1 cellular context compared by ENCODE assay signal in the genomic region with DNA sequence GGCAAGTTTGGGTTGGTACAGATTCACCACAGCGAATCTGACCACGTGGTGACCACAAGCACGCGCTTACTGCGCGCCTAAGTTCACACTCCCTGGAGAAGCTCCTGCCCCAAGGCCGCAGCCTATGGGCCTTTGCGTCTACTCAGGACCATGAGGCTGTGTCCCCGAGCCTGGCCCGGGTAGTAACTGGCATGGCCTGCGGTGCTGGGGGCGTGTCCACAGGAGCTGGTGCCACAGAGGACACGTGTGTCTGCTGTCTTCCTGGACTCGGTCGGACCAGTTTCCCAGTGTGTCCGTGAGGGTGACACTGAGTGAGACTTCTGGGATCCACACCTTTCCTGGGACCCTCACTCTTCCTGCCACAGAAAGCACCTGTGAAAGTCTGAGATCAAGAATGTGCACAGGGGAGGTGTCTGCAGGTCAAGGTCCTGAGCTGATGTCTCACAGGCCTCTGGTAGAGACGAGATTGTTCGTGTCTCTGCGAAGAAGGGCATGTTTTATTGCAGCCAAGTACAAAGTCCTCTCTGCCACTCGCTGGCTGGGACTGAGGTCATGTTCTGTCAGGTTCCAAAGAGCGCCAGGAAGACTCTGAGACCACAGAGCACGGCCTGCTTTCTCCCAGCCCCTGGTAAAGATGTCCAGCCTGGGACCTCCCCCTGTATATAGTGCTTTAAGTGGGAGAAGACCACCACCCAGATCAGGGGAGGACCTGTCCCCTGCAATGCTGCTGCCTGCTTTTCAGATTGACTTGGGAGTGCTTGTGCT.
A peak's percentile ranks its signal among the peaks of the same experiment; 100 is the strongest.
TF ChIP-seq lines count a peak whose summit lies in the region.

No MANE protein-coding gene starts in this region.

TF ChIP-seq in HepG2, 621 proteins besides CTCF, POLR2A, EP300 and RAD21 (continued from another document and continues in another):
- TF ChIP-seq, protein P1, sequence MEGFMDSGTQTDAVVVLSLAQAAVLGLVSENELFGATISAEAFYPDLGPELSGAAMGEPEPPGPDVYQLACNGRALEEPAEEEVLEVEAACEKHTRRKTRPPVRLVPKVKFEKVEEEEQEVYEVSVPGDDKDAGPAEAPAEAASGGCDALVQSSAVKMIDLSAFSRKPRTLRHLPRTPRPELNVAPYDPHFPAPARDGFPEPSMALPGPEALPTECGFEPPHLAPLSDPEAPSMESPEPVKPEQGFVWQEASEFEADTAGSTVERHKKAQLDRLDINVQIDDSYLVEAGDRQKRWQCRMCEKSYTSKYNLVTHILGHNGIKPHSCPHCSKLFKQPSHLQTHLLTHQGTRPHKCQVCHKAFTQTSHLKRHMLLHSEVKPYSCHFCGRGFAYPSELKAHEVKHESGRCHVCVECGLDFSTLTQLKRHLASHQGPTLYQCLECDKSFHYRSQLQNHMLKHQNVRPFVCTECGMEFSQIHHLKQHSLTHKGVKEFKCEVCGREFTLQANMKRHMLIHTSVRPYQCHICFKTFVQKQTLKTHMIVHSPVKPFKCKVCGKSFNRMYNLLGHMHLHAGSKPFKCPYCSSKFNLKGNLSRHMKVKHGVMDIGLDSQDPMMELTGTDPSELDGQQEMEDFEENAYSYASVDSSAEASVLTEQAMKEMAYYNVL (CRISPR knock-in tag; IDR thresholded peaks at IDR 0.05; ENCODE audit: borderline replicate concordance), result peak; percentile 58; the same call in 1 of the 2 replicates
- TF ChIP-seq ZNF800 (CRISPR knock-in tag; IDR thresholded peaks at IDR 0.05) (no peak), SIX4 (CRISPR knock-in tag; IDR thresholded peaks at IDR 0.05) (no peak), STAT6 (CRISPR knock-in tag; IDR thresholded peaks at IDR 0.05; ENCODE audit: borderline replicate concordance) (no peak), SNAPC5 (CRISPR knock-in tag; IDR thresholded peaks at IDR 0.05; ENCODE audit: borderline replicate concordance) (no peak), ZFP62 (CRISPR knock-in tag; IDR thresholded peaks at IDR 0.05) (no peak), THAP11 (CRISPR knock-in tag; IDR thresholded peaks at IDR 0.05) (peak; percentile 71), ZNF280B (CRISPR knock-in tag; IDR thresholded peaks at IDR 0.05; ENCODE audit: borderline replicate concordance) (no peak), GABPB1 (CRISPR knock-in tag; IDR thresholded peaks at IDR 0.05) (peak; percentile 62), ZNF674 (CRISPR knock-in tag; IDR thresholded peaks at IDR 0.05; ENCODE audit: low read depth) (0 out of 2 replicates have a peak, but pooled peaks have one; percentile 34), CCAR2 (optimal IDR thresholded peaks at IDR 0.05; ENCODE audit: low read depth, low read length) (no peak), ZNF281 (CRISPR knock-in tag; IDR thresholded peaks at IDR 0.05; ENCODE audit: borderline replicate concordance) (no peak), NBN (conservative IDR thresholded peaks at IDR 0.05) (no peak), GLI4 (CRISPR knock-in tag; IDR thresholded peaks at IDR 0.05; ENCODE audit: borderline replicate concordance) (no peak), SYNCRIP (IDR thresholded peaks at IDR 0.05; ENCODE audit: insufficient read depth, low read depth, low read length) (no peak), DNMT1 (CRISPR knock-in tag; IDR thresholded peaks at IDR 0.05) (no peak), ZSCAN22 (CRISPR knock-in tag; IDR thresholded peaks at IDR 0.05) (no peak), NPAS2 (CRISPR knock-in tag; IDR thresholded peaks at IDR 0.05; ENCODE audit: borderline replicate concordance) (no peak), ZMAT5 (CRISPR knock-in tag; IDR thresholded peaks at IDR 0.05; ENCODE audit: borderline replicate concordance, low read depth) (0 out of 2 replicates have a peak, but pooled peaks have one; percentile 73), CC2D1A (CRISPR knock-in tag; IDR thresholded peaks at IDR 0.05) (no peak), ELF3 (CRISPR knock-in tag; IDR thresholded peaks at IDR 0.05) (peak; percentile 64), DBP (CRISPR knock-in tag; IDR thresholded peaks at IDR 0.05; ENCODE audit: not compliant biosample characterization) (no peak), ARNTL (CRISPR knock-in tag; IDR thresholded peaks at IDR 0.05) (peak; percentile 51; the same call in 1 of the 2 replicates), JARID2 (CRISPR knock-in tag; IDR thresholded peaks at IDR 0.05; ENCODE audit: insufficient replicate concordance) (no peak), MEF2D (CRISPR knock-in tag; IDR thresholded peaks at IDR 0.05) (no peak; the same call in none of the 2 replicates), POLR2G (IDR thresholded peaks at IDR 0.05; ENCODE audit: low read depth, low read length) (peak; percentile 72), RFX5 (IDR thresholded peaks at IDR 0.05; ENCODE audit: low read depth, low read length) (no peak), ZNF460 (CRISPR knock-in tag; IDR thresholded peaks at IDR 0.05; ENCODE audit: borderline replicate concordance) (no peak), PPARG (CRISPR knock-in tag; conservative IDR thresholded peaks at IDR 0.05) (0 out of 2 replicates have a peak, but pooled peaks have one; percentile 45), ETV6 (CRISPR knock-in tag; conservative IDR thresholded peaks at IDR 0.05) (no peak), ZNF629 (CRISPR knock-in tag; conservative IDR thresholded peaks at IDR 0.05) (no peak), REXO4 (CRISPR knock-in tag; IDR thresholded peaks at IDR 0.05; ENCODE audit: borderline replicate concordance) (no peak), ZNF619 (CRISPR knock-in tag; IDR thresholded peaks at IDR 0.05) (no peak), HES4 (CRISPR knock-in tag; IDR thresholded peaks at IDR 0.05; ENCODE audit: borderline replicate concordance) (peak; percentile 70), ASH2L (IDR thresholded peaks at IDR 0.05; ENCODE audit: insufficient read length, low read depth, low read length) (peak; percentile 87), ZNF260 (CRISPR knock-in tag; IDR thresholded peaks at IDR 0.05; ENCODE audit: borderline replicate concordance, low read depth) (no peak)
- TF ChIP-seq, protein P2, sequence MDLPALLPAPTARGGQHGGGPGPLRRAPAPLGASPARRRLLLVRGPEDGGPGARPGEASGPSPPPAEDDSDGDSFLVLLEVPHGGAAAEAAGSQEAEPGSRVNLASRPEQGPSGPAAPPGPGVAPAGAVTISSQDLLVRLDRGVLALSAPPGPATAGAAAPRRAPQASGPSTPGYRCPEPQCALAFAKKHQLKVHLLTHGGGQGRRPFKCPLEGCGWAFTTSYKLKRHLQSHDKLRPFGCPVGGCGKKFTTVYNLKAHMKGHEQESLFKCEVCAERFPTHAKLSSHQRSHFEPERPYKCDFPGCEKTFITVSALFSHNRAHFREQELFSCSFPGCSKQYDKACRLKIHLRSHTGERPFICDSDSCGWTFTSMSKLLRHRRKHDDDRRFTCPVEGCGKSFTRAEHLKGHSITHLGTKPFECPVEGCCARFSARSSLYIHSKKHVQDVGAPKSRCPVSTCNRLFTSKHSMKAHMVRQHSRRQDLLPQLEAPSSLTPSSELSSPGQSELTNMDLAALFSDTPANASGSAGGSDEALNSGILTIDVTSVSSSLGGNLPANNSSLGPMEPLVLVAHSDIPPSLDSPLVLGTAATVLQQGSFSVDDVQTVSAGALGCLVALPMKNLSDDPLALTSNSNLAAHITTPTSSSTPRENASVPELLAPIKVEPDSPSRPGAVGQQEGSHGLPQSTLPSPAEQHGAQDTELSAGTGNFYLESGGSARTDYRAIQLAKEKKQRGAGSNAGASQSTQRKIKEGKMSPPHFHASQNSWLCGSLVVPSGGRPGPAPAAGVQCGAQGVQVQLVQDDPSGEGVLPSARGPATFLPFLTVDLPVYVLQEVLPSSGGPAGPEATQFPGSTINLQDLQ (CRISPR knock-in tag; IDR thresholded peaks at IDR 0.05), result no peak
- TF ChIP-seq, protein P3, sequence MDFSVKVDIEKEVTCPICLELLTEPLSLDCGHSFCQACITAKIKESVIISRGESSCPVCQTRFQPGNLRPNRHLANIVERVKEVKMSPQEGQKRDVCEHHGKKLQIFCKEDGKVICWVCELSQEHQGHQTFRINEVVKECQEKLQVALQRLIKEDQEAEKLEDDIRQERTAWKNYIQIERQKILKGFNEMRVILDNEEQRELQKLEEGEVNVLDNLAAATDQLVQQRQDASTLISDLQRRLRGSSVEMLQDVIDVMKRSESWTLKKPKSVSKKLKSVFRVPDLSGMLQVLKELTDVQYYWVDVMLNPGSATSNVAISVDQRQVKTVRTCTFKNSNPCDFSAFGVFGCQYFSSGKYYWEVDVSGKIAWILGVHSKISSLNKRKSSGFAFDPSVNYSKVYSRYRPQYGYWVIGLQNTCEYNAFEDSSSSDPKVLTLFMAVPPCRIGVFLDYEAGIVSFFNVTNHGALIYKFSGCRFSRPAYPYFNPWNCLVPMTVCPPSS (IDR thresholded peaks at IDR 0.05), result no peak
- TF ChIP-seq, protein P4, sequence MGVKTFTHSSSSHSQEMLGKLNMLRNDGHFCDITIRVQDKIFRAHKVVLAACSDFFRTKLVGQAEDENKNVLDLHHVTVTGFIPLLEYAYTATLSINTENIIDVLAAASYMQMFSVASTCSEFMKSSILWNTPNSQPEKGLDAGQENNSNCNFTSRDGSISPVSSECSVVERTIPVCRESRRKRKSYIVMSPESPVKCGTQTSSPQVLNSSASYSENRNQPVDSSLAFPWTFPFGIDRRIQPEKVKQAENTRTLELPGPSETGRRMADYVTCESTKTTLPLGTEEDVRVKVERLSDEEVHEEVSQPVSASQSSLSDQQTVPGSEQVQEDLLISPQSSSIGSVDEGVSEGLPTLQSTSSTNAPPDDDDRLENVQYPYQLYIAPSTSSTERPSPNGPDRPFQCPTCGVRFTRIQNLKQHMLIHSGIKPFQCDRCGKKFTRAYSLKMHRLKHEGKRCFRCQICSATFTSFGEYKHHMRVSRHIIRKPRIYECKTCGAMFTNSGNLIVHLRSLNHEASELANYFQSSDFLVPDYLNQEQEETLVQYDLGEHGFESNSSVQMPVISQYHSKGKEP (CRISPR knock-in tag; IDR thresholded peaks at IDR 0.05), result no peak
